Comparison of ENCODE assay signal across 12 cellular contexts in genomic region chr10:49359349-49360231, GRCh38. TPM values are rescaled to one million over a fixed set of nuclear protein-coding genes. Genes with fewer than 3 reads are reported as not detected.
DNase-seq lines count a peak whose midpoint lies in the region; ATAC-seq and TF ChIP-seq lines count a peak whose summit lies in the region.
"Had no signal": no experiment of that assay in that cellular context is flagged by ENCODE, and none has a peak within 500 bp of the region (broad histone marks: within the 10 kb centered on the region; RNA-seq: fewer than 3 reads in every experiment).

No MANE protein-coding gene starts in this region.

- H3K36me3 Mint-ChIP-seq in osteocyte (ENCODE audit: unreplicated experiment), result no peaks in the 10 kb centered on the region

- H3K9me3 ChIP-seq in esophagus muscularis mucosa, result peaks cover 0 to 6% (median 3%) of the 10 kb centered on the region in 4 donors

- TF ChIP-seq CTCF in esophagus muscularis mucosa (IDR thresholded peaks at IDR 0.05), result no peak
- TF ChIP-seq CTCF in osteocyte (IDR thresholded peaks at IDR 0.05), result peak; percentile 10

- no peak overlapping the region for H3K4me3 Mint-ChIP-seq in osteocyte (ENCODE audit: unreplicated experiment)

- H3K36me3 ChIP-seq in esophagus muscularis mucosa, result no peaks in the 10 kb centered on the region
- H3K36me3 ChIP-seq: sigmoid colon had no signal

- H3K27me3 ChIP-seq in esophagus muscularis mucosa, result peaks cover 0 to 3% (median 0%) of the 10 kb centered on the region in 4 donors
- H3K27me3 ChIP-seq: sigmoid colon had no signal

- intact Hi-C loops in esophagus muscularis mucosa (cut with DNase I), result no loop called here

- H3K9me3 Mint-ChIP-seq in osteocyte (ENCODE audit: unreplicated experiment), result no peaks in the 10 kb centered on the region

- ATAC-seq in GM21619 (IDR thresholded peaks at IDR 0.05; ENCODE audit: unreplicated experiment), result no peak

- peak overlapping the region; percentile 72 for H3K27ac Mint-ChIP-seq in osteocyte (ENCODE audit: unreplicated experiment)

- H3K27me3 Mint-ChIP-seq in osteocyte (ENCODE audit: unreplicated experiment), result no peaks in the 10 kb centered on the region

- no peak overlapping the region for H3K4me3 ChIP-seq in esophagus muscularis mucosa
- H3K4me3 ChIP-seq: sigmoid colon, SK-N-MC had no signal

- no peak for TF ChIP-seq POLR2A in esophagus muscularis mucosa (IDR thresholded peaks at IDR 0.05; ENCODE audit: low read depth)

- peaks cover 6 to 13% (median 12%) of the 10 kb centered on the region in 4 donors for H3K4me1 ChIP-seq in esophagus muscularis mucosa

- DNase-seq in G401 (ENCODE audit: low spot score), result peak; percentile 12
- peak; percentile 56 for DNase-seq in NCI-H510A treated with DMSO at 0.1 percent for 48 hours (lab: John Stamatoyannopoulos, UW)
- DNase-seq in esophagus muscularis mucosa (ENCODE audit: extremely low spot score), result peak; percentile 91
- peak; percentile 84 for DNase-seq in osteocyte (ENCODE audit: extremely low spot score, unreplicated experiment)
- DNase-seq in stimulated activated CD4-positive, alpha-beta T cell treated with anti-CD3 and anti-CD28 coated beads, Interleukin-2, amount 100 ng/mL, for 24 hours, result no peak
- no peak for DNase-seq in NCI-H1436 (lab: John Stamatoyannopoulos, UW)
- no peak for DNase-seq in stimulated activated CD4-positive, alpha-beta T cell treated with anti-CD3 and anti-CD28 coated beads, Interleukin-4, amount 100 ng/mL, for 24 hours
- DNase-seq: sigmoid colon; stimulated activated naive CD4-positive, alpha-beta T cell treated with Interleukin-2 at 50 U/mL for 16 hours had no signal

- TF ChIP-seq EP300 in esophagus muscularis mucosa (IDR thresholded peaks at IDR 0.05), result no peak

- in situ Hi-C loops in G401 (cut with HindIII; ENCODE audit: low sequenced_read_pairs), result no loop called here

- H3K4me1 Mint-ChIP-seq in osteocyte (ENCODE audit: unreplicated experiment), result peaks cover 16% of the 10 kb centered on the region

- WGBS in esophagus muscularis mucosa, result 46% methylated on average over 11 of the region's 13 CpGs

- no peak overlapping the region for H3K27ac ChIP-seq in esophagus muscularis mucosa (replicated peaks in 1 of 4)
- H3K27ac ChIP-seq: SK-N-MC had no signal

RNA-seq across cellular contexts. Expression of gene DRGX, which starts 36.3 kb away (rescaled TPM):
- 0.03 and 0.86 TPM in 2 replicates for total RNA-seq in G401 (2014; rRNA removed; shearing (Covaris generic))
- total RNA-seq in esophagus muscularis mucosa (not detected), osteocyte (not detected in 2 replicates)
- total RNA-seq: left lobe of liver, sigmoid colon had no signal

Comparison
In these comparisons a context has a peak if more than half of its experiments do, and no peak if none do; other contexts are left out.
1. DNase-seq: peak in G401 (single experiment), NCI-H510A treated with DMSO at 0.1 percent for 48 hours (single experiment), esophagus muscularis mucosa (single experiment) and osteocyte (single experiment); none in stimulated activated CD4-positive, alpha-beta T cell treated with anti-CD3 and anti-CD28 coated beads, Interleukin-2, amount 100 ng/mL, for 24 hours (0 of 2), NCI-H1436 (single experiment) and stimulated activated CD4-positive, alpha-beta T cell treated with anti-CD3 and anti-CD28 coated beads, Interleukin-4, amount 100 ng/mL, for 24 hours (single experiment).